In the genomic region with DNA sequence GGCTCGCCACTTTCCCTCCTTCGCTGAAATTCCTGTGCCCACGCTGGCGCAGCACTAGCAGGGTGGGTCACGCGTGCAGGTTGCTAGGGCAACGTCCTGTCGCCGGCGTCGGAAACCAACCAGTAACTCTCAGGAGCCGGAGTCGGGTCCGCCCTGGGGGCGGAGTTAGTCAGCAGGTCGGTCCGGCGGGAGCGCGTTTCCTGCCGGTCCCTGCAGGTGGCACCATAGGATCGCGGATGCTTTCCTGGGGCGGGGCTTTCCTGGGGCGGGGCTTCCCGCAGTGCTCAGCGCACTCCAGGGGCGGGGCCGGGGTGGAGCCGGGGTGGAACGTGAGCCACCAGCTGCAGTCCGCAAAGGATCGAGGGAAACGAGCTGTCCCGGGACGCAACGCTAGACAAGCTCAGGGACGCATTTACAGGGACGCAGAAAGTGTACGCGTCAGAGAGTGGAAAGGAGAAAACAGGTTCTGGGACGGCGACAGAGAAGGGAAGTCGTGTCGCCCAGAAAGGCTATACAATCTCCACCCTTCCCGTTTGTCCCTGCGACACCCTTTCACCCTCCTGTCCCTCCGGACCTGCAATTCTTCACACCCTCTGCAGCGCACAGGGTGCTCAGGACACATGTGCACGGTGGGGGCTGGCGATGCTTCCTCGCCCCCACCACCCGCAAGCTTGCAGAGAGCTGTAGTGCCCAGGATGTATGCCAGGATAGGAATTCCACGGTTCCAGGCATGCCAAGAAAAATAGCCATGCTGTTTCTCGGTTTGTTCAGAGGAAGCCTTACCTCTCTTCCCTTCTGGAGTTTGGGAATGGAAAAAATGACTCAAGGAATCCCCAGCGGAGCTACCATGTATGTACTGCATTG, we compare ENCODE assay signal across 8 cellular contexts. TPM values are rescaled to one million over a fixed set of nuclear protein-coding genes. Genes with fewer than 3 reads are reported as not detected.
A peak's percentile ranks its signal among the peaks of the same experiment; 100 is the strongest.
DNase-seq lines count a peak whose midpoint lies in the region; ATAC-seq, FAIRE-seq and TF ChIP-seq lines count a peak whose summit lies in the region.

No MANE protein-coding gene starts in this region.

- H3K36me3 Mint-ChIP-seq in chondrocyte (ENCODE audit: low read depth) = no peaks in the 10 kb centered on the region

- no peaks in the 10 kb centered on the region for H3K9me3 Mint-ChIP-seq in chondrocyte (ENCODE audit: low read depth)

- peak; percentile 88 for FAIRE-seq in GM19239 (lab: Jason Lieb, UNC)

- no peaks in the 10 kb centered on the region for H3K27me3 Mint-ChIP-seq in chondrocyte (ENCODE audit: low read depth)

- peaks cover 41% of the 10 kb centered on the region for H3K4me1 Mint-ChIP-seq in chondrocyte (ENCODE audit: low read depth)

- peak; percentile 83 for TF ChIP-seq CTCF in chondrocyte (IDR thresholded peaks at IDR 0.05)

- DNase-seq in Ammon's horn (ENCODE audit: low spot score) (peak; percentile 99), GM19239 (ENCODE audit: insufficient read length, low spot score) (peak; percentile 85), NCI-H510A treated with DMSO at 0.1 percent for 48 hours (lab: John Stamatoyannopoulos, UW) (peak; percentile 99), chondrocyte (ENCODE audit: low spot score) (peak; percentile 100), kidney glomerular epithelial cell (lab: John Stamatoyannopoulos, UW) (peak; percentile 95)
- DNase-seq in activated CD4-positive, alpha-beta T cell treated with anti-CD3 and anti-CD28 coated beads for 24 hours (ENCODE audit: low read depth in 2 of 2) = peak; percentile 98 to 99
- DNase-seq in stimulated activated CD4-positive, alpha-beta T cell treated with anti-CD3 and anti-CD28 coated beads, Interleukin-15, amount 100 ng/mL, for 24 hours = peak; percentile 98

- peak overlapping the region; percentile 95 for H3K27ac Mint-ChIP-seq in chondrocyte (ENCODE audit: unreplicated experiment)

- H3K4me3 Mint-ChIP-seq in chondrocyte (ENCODE audit: unreplicated experiment) = peak overlapping the region; percentile 77

- peak; percentile 82 for ATAC-seq in HG03442 (IDR thresholded peaks at IDR 0.05; ENCODE audit: unreplicated experiment)

RNA-seq across cellular contexts. Expression of a gene that starts 12.3 kb away (rescaled TPM):
- total RNA-seq in chondrocyte = 157 to 228 TPM (median 219 TPM) in 3 replicates

RNA-seq across cellular contexts. Expression of a gene that starts 22.9 kb away (rescaled TPM):
- 290 to 445 TPM (median 444 TPM) in 3 replicates for total RNA-seq in chondrocyte

RNA-seq across cellular contexts. Expression of a gene that starts 54.4 kb away (rescaled TPM):
- 99.2 to 123 TPM (median 105 TPM) in 3 replicates for total RNA-seq in chondrocyte

Comparison
In these comparisons a context has a peak if more than half of its experiments do, and no peak if none do; other contexts are left out.
1. Peak in every context shown above with its lines: DNase-seq and ATAC-seq.